16 cellular contexts compared by ENCODE assay signal in genomic region chr15:98909968-98910885, GRCh38.
"Had no signal": no experiment of that assay in that cellular context is flagged by ENCODE, and none has a peak within 500 bp of the region (broad histone marks: within the 10 kb centered on the region; RNA-seq: fewer than 3 reads in every experiment).

No MANE protein-coding gene starts in this region.

- H3K27me3 ChIP-seq: gastroesophageal sphincter, upper lobe of right lung had no signal

- H3K4me3 ChIP-seq: gastroesophageal sphincter, lung, upper lobe of right lung had no signal

- H3K27ac Mint-ChIP-seq: activated naive CD8-positive, alpha-beta T cell treated with anti-CD3 and anti-CD28 coated beads, Interleukin-2, amount 50 U/mL, for 24 hours; naive thymus-derived CD4-positive, alpha-beta T cell had no signal

- H3K4me1 Mint-ChIP-seq: activated naive CD8-positive, alpha-beta T cell treated with anti-CD3 and anti-CD28 coated beads, Interleukin-2, amount 50 U/mL, for 24 hours had no signal

- H3K4me3 Mint-ChIP-seq: activated naive CD8-positive, alpha-beta T cell treated with anti-CD3 and anti-CD28 coated beads, Interleukin-2, amount 50 U/mL, for 24 hours; naive thymus-derived CD4-positive, alpha-beta T cell had no signal

- H3K27me3 Mint-ChIP-seq: activated naive CD8-positive, alpha-beta T cell treated with anti-CD3 and anti-CD28 coated beads, Interleukin-2, amount 50 U/mL, for 24 hours; naive thymus-derived CD4-positive, alpha-beta T cell had no signal

- H3K27ac ChIP-seq: gastroesophageal sphincter, upper lobe of right lung had no signal

- H3K9me3 Mint-ChIP-seq: activated naive CD8-positive, alpha-beta T cell treated with anti-CD3 and anti-CD28 coated beads, Interleukin-2, amount 50 U/mL, for 24 hours; naive thymus-derived CD4-positive, alpha-beta T cell had no signal

- ATAC-seq: activated naive CD8-positive, alpha-beta T cell treated with anti-CD3 and anti-CD28 coated beads, Interleukin-2, amount 50 U/mL, for 24 hours; gastroesophageal sphincter; naive thymus-derived CD4-positive, alpha-beta T cell; sciatic nerve; upper lobe of right lung had no signal

- H3K9me3 ChIP-seq: gastroesophageal sphincter, upper lobe of right lung had no signal

- DNase-seq: activated CD4-positive, alpha-beta T cell treated with anti-CD3 and anti-CD28 coated beads, Interleukin-2, amount 50 U/mL, for 4 hours; activated effector memory CD4-positive, alpha-beta T cell treated with anti-CD3 and anti-CD28 coated beads, Interleukin-2, amount 50 U/mL, for 16 hours; activated naive CD8-positive, alpha-beta T cell treated with anti-CD3 and anti-CD28 coated beads, Interleukin-2, amount 50 U/mL, for 24 hours; activated T-cell treated with anti-CD3 and anti-CD28 coated beads, Interleukin-2, amount 50 U/mL, for 1 hour; effector memory CD4-positive, alpha-beta T cell; hippocampal formation; naive thymus-derived CD4-positive, alpha-beta T cell; posterior cingulate gyrus; stimulated activated CD4-positive, alpha-beta T cell treated with anti-CD3 and anti-CD28 coated beads, Interleukin-12 subunit alpha, Interleukin-12 subunit beta, amount 100 ng/mL, for 4 hours; stimulated activated CD4-positive, alpha-beta T cell treated with anti-CD3 and anti-CD28 coated beads, Interleukin-2, amount 100 ng/mL, for 48 hours; stimulated activated naive CD4-positive, alpha-beta T cell treated with Interleukin-2 at 50 U/mL for 16 hours; T-helper 2 cell; upper lobe of right lung had no signal
